In genomic region chrX:19840899-19841648, GRCh38 we compare ENCODE assay signal across 8 cellular contexts. TPM values are rescaled to one million over a fixed set of nuclear protein-coding genes. Genes with fewer than 3 reads are reported as not detected.
DNase-seq lines count a peak whose midpoint lies in the region; ATAC-seq and TF ChIP-seq lines count a peak whose summit lies in the region.

No MANE protein-coding gene starts in this region.

- H3K36me3 Mint-ChIP-seq in CD4-positive, alpha-beta memory T cell: peaks cover 0 to 7% of the 10 kb centered on the region in 2 donors
- peaks cover 11 to 15% of the 10 kb centered on the region in 2 donors for H3K36me3 Mint-ChIP-seq in activated T-cell treated with anti-CD3 and anti-CD28 coated beads, Interleukin-2, amount 50 U/mL, for 72 hours (ENCODE audit: insufficient read depth in 2 of 2)

- peak overlapping the region; percentile 36 for H3K27ac ChIP-seq in CD4-positive, alpha-beta memory T cell (ENCODE audit: low read depth, low read length)
- H3K27ac ChIP-seq in HUES6 (ENCODE audit: low read depth, low read length): no peak overlapping the region
- H3K27ac ChIP-seq in left ventricle myocardium inferior (replicated peaks): no peak overlapping the region

- TF ChIP-seq CTCF in left ventricle myocardium inferior (IDR thresholded peaks at IDR 0.05; ENCODE audit: borderline replicate concordance): no peak

- H3K27me3 Mint-ChIP-seq in CD4-positive, alpha-beta memory T cell: no peaks in the 10 kb centered on the region
- H3K27me3 Mint-ChIP-seq in activated T-cell treated with anti-CD3 and anti-CD28 coated beads, Interleukin-2, amount 50 U/mL, for 72 hours (ENCODE audit: low read depth): no peaks in the 10 kb centered on the region

- POLR2A ChIA-PET in CD4-positive, alpha-beta memory T cell (lab: Charles Lee; ENCODE audit: partially characterized antibody): interaction anchor here (1.0 to 3.4 kb wide), 19 partner anchors 9 to 159 kb away, joined by 3 to 41 read pairs (median 8); partner anchors contain the start of gene SH3KBP1

- peak; percentile 45 to 75 (median 51) for DNase-seq in CD4-positive, alpha-beta memory T cell
- DNase-seq in activated T-cell treated with anti-CD3 and anti-CD28 coated beads, Interleukin-2, amount 50 U/mL, for 72 hours: peak; percentile 44 to 50
- DNase-seq in stimulated activated CD4-positive, alpha-beta T cell treated with anti-CD3 and anti-CD28 coated beads, Interleukin-4, amount 100 ng/mL, for 4 hours: peak; percentile 5 to 24
- DNase-seq in left ventricle myocardium inferior (no peak), mesenteric fat pad (ENCODE audit: low spot score) (no peak)

- H3K4me1 ChIP-seq in CD4-positive, alpha-beta memory T cell (ENCODE audit: insufficient read depth, low read length): peaks cover 54% of the 10 kb centered on the region
- H3K4me1 ChIP-seq in HUES6 (ENCODE audit: control insufficient read depth, insufficient read depth, low read length) (peaks cover 32% of the 10 kb centered on the region), left ventricle myocardium inferior (no peaks in the 10 kb centered on the region)

- no peak overlapping the region for H3K9ac ChIP-seq in HUES6 (ENCODE audit: low read length)

- CTCF ChIA-PET in CD4-positive, alpha-beta memory T cell (lab: Charles Lee; ENCODE audit: partially characterized antibody): interaction anchor here (1.0 to 2.9 kb wide), 5 partner anchors 15 to 94 kb away, joined by 3 to 10 read pairs (median 3); no protein-coding TSS in a partner anchor

- H3K27ac Mint-ChIP-seq in CD4-positive, alpha-beta memory T cell: peak overlapping the region; percentile 58 to 93 (median 88)
- peak overlapping the region; percentile 98 for H3K27ac Mint-ChIP-seq in activated T-cell treated with anti-CD3 and anti-CD28 coated beads, Interleukin-2, amount 50 U/mL, for 72 hours

- peak overlapping the region; percentile 1 to 78 (median 72) for H3K4me3 Mint-ChIP-seq in CD4-positive, alpha-beta memory T cell
- H3K4me3 Mint-ChIP-seq in activated T-cell treated with anti-CD3 and anti-CD28 coated beads, Interleukin-2, amount 50 U/mL, for 72 hours: peak overlapping the region; percentile 67 to 93

- ATAC-seq in GM21390 (IDR thresholded peaks at IDR 0.05; ENCODE audit: unreplicated experiment): peak; percentile 63
- ATAC-seq in activated T-cell treated with anti-CD3 and anti-CD28 coated beads, Interleukin-2, amount 50 U/mL, for 72 hours (replicated peaks in 1 of 2): peak; percentile 74 to 83
- no peak for ATAC-seq in esophagus mucosa

- no peaks in the 10 kb centered on the region for H3K27me3 ChIP-seq in CD4-positive, alpha-beta memory T cell (ENCODE audit: insufficient read depth, low read length)
- no peaks in the 10 kb centered on the region; the same call in 1 of the 2 replicates for H3K27me3 ChIP-seq in HUES6 (ENCODE audit: control insufficient read depth, insufficient read depth, low read length)
- no peaks in the 10 kb centered on the region for H3K27me3 ChIP-seq in left ventricle myocardium inferior (ENCODE audit: low read depth)

- intact Hi-C loops in CD4-positive, alpha-beta memory T cell (cut with micrococcal nuclease): loop anchor here (2.0 kb wide), 4 partner anchors 14 to 94 kb away; no protein-coding TSS in a partner anchor
- intact Hi-C loops in left ventricle myocardium inferior (cut with micrococcal nuclease): no loop called here

- no peaks in the 10 kb centered on the region for H3K9me3 Mint-ChIP-seq in CD4-positive, alpha-beta memory T cell
- H3K9me3 Mint-ChIP-seq in activated T-cell treated with anti-CD3 and anti-CD28 coated beads, Interleukin-2, amount 50 U/mL, for 72 hours: peaks cover 3 to 5% of the 10 kb centered on the region in 2 donors

- no peaks in the 10 kb centered on the region for H3K9me3 ChIP-seq in CD4-positive, alpha-beta memory T cell (ENCODE audit: control insufficient read depth in 1 of 2, low read length in 2 of 2)
- H3K9me3 ChIP-seq in HUES6 (ENCODE audit: control insufficient read depth, insufficient read depth, low read depth, low read length) (0 out of 2 replicates have a peak, but pooled peaks cover 2% of the 10 kb centered on the region), left ventricle myocardium inferior (replicated peaks) (no peaks in the 10 kb centered on the region)

- no peaks in the 10 kb centered on the region for H3K36me3 ChIP-seq in CD4-positive, alpha-beta memory T cell (ENCODE audit: insufficient read depth, low read length)
- no peaks in the 10 kb centered on the region for H3K36me3 ChIP-seq in HUES6 (ENCODE audit: control insufficient read depth, insufficient read depth, low read length)
- H3K36me3 ChIP-seq in left ventricle myocardium inferior: no peaks in the 10 kb centered on the region

- H3K4me1 Mint-ChIP-seq in CD4-positive, alpha-beta memory T cell: peaks cover 44 to 76% (median 53%) of the 10 kb centered on the region in 4 donors
- peaks cover 73% of the 10 kb centered on the region for H3K4me1 Mint-ChIP-seq in activated T-cell treated with anti-CD3 and anti-CD28 coated beads, Interleukin-2, amount 50 U/mL, for 72 hours (ENCODE audit: low read depth)

- no peak overlapping the region for H3K4me3 ChIP-seq in CD4-positive, alpha-beta memory T cell (ENCODE audit: low read length in 2 of 2)
- H3K4me3 ChIP-seq in HUES6 (ENCODE audit: low read depth, low read length) (peak overlapping the region; percentile 24), left ventricle myocardium inferior (no peak overlapping the region)

RNA-seq across cellular contexts. Expression of gene SH3KBP1, which starts 46.3 kb away (rescaled TPM):
- total RNA-seq in CD4-positive, alpha-beta memory T cell: 100 to 1,000 TPM; 121 to 144 TPM
- polyA plus RNA-seq in CD4-positive, alpha-beta memory T cell: 100 to 1,000 TPM; 117 to 191 TPM
- total RNA-seq in activated T-cell treated with anti-CD3 and anti-CD28 coated beads, Interleukin-2, amount 50 U/mL, for 72 hours: 100 to 1,000 TPM in 1 of 2 donors, 10 to 100 TPM in 1; 93.3 to 106 TPM
- total RNA-seq in left ventricle myocardium inferior: 37.2 TPM
- total RNA-seq in esophagus mucosa: 3.1 TPM
- 101 TPM for total RNA-seq in mesenteric fat pad

Comparison
In these comparisons a context has a peak if more than half of its experiments do, and no peak if none do; other contexts are left out.
1. DNase-seq: peak in CD4-positive, alpha-beta memory T cell (5 of 5), activated T-cell treated with anti-CD3 and anti-CD28 coated beads, Interleukin-2, amount 50 U/mL, for 72 hours (2 of 2) and stimulated activated CD4-positive, alpha-beta T cell treated with anti-CD3 and anti-CD28 coated beads, Interleukin-4, amount 100 ng/mL, for 4 hours (2 of 2); none in left ventricle myocardium inferior (single experiment) and mesenteric fat pad (single experiment).